28 cellular contexts compared by ENCODE assay signal in genomic region chrX:85221361-85221760, GRCh38. TPM values are rescaled to one million over a fixed set of nuclear protein-coding genes. Genes with fewer than 3 reads are reported as not detected.
"Had no signal": no experiment of that assay in that cellular context is flagged by ENCODE, and none has a peak within 500 bp of the region (broad histone marks: within the 10 kb centered on the region; RNA-seq: fewer than 3 reads in every experiment).

No MANE protein-coding gene starts in this region.

- DNase-seq: activated CD4-positive, alpha-beta memory T cell treated with anti-CD3 and anti-CD28 coated beads for 36 hours; activated CD4-positive, alpha-beta T cell treated with anti-CD3 and anti-CD28 coated beads, Interleukin-2, amount 10 ng/mL, durations not matched to agents 24 days and 14 days; activated CD4-positive, CD25-positive, alpha-beta regulatory T cell treated with anti-CD3 and anti-CD28 coated beads, Interleukin-2, amount 50 U/mL, for 72 hours; activated CD8-positive, alpha-beta memory T cell treated with anti-CD3 and anti-CD28 coated beads, Interleukin-2, amount 50 U/mL, for 4 hours; activated gamma-delta T cell treated with Interleukin-2 at 50 U/mL for 16 hours; activated naive CD4-positive, alpha-beta T cell treated with anti-CD3 and anti-CD28 coated beads, Interleukin-2, amount 50 U/mL, for 16 hours; activated T-cell treated with anti-CD3 and anti-CD28 coated beads, Interleukin-2, amount 50 U/mL, for 1 hour; amniotic stem cell; brain microvascular endothelial cell; caudate nucleus; cortex of kidney; endodermal cell; esophagus squamous epithelium; foreskin melanocyte; heart right ventricle; mammary epithelial cell; naive B cell; ovary; right lobe of liver; stimulated activated CD4-positive, alpha-beta T cell treated with anti-CD3 and anti-CD28 coated beads, Interleukin-4, amount 100 ng/mL, for 1 hour; stimulated activated naive CD8-positive, alpha-beta T cell treated with anti-CD3 and anti-CD28 coated beads, Interleukin-15, Interleukin-2, amounts not matched to agents 100 U/mL and 50 U/mL, for 24 hours; testis; transverse colon had no signal

- H3K27me3 ChIP-seq: brain microvascular endothelial cell, esophagus squamous epithelium, heart right ventricle, ovary, testis, transverse colon had no signal

- H3K4me1 Mint-ChIP-seq: activated CD4-positive, alpha-beta T cell treated with anti-CD3 and anti-CD28 coated beads, Interleukin-2, amount 10 ng/mL, durations not matched to agents 24 days and 14 days; endodermal cell; mesothelial cell of epicardium had no signal

- H3K27ac Mint-ChIP-seq: activated CD4-positive, alpha-beta memory T cell treated with anti-CD3 and anti-CD28 coated beads for 36 hours; activated CD4-positive, alpha-beta T cell treated with anti-CD3 and anti-CD28 coated beads, Interleukin-2, amount 10 ng/mL, durations not matched to agents 24 days and 14 days; endodermal cell; mesothelial cell of epicardium; progenitor cell of endocrine pancreas had no signal

- H3K4me1 ChIP-seq: esophagus squamous epithelium, heart right ventricle, right lobe of liver, testis, transverse colon had no signal

- ATAC-seq: heart right ventricle; right lobe of liver; stimulated activated naive CD8-positive, alpha-beta T cell treated with anti-CD3 and anti-CD28 coated beads, Interleukin-15, Interleukin-2, amounts not matched to agents 100 U/mL and 50 U/mL, for 24 hours had no signal

- H3K4me3 ChIP-seq: esophagus squamous epithelium, heart right ventricle, ovary, right lobe of liver, testis, transverse colon had no signal

- H3K4me3 Mint-ChIP-seq: activated CD4-positive, alpha-beta memory T cell treated with anti-CD3 and anti-CD28 coated beads for 36 hours; activated CD4-positive, alpha-beta T cell treated with anti-CD3 and anti-CD28 coated beads, Interleukin-2, amount 10 ng/mL, durations not matched to agents 24 days and 14 days; endodermal cell; mesothelial cell of epicardium; naive B cell had no signal

- H3K9me3 ChIP-seq: esophagus squamous epithelium, heart right ventricle, ovary, right lobe of liver, testis, transverse colon had no signal

- H3K36me3 Mint-ChIP-seq: activated CD4-positive, alpha-beta memory T cell treated with anti-CD3 and anti-CD28 coated beads for 36 hours; mesothelial cell of epicardium; naive B cell had no signal

- H3K27ac ChIP-seq: brain microvascular endothelial cell, esophagus squamous epithelium, heart right ventricle, ovary, right lobe of liver, testis, transverse colon had no signal

- H3K36me3 ChIP-seq: brain microvascular endothelial cell, esophagus squamous epithelium, heart right ventricle, ovary, right lobe of liver, transverse colon had no signal

- H3K27me3 Mint-ChIP-seq: activated CD4-positive, alpha-beta memory T cell treated with anti-CD3 and anti-CD28 coated beads for 36 hours; activated CD4-positive, alpha-beta T cell treated with anti-CD3 and anti-CD28 coated beads, Interleukin-2, amount 10 ng/mL, durations not matched to agents 24 days and 14 days; progenitor cell of endocrine pancreas had no signal

RNA-seq across cellular contexts. Expression of gene SATL1, which starts 22.2 kb away (rescaled TPM):
- total RNA-seq: activated CD4-positive, alpha-beta memory T cell treated with anti-CD3 and anti-CD28 coated beads for 36 hours; activated CD4-positive, alpha-beta T cell treated with anti-CD3 and anti-CD28 coated beads, Interleukin-2, amount 10 ng/mL, durations not matched to agents 24 days and 14 days; activated CD8-positive, alpha-beta memory T cell treated with anti-CD3 and anti-CD28 coated beads for 36 hours; chondrocyte; esophagus squamous epithelium; renal cortical epithelial cell; right lobe of liver had no signal
